15 cellular contexts compared by ENCODE assay signal in genomic region chr4:40238008-40238699, GRCh38. TPM values are rescaled to one million over a fixed set of nuclear protein-coding genes. Genes with fewer than 3 reads are reported as not detected.
DNase-seq lines count a peak whose midpoint lies in the region; ATAC-seq and TF ChIP-seq lines count a peak whose summit lies in the region.
"Had no signal": no experiment of that assay in that cellular context is flagged by ENCODE, and none has a peak within 500 bp of the region (broad histone marks: within the 10 kb centered on the region; RNA-seq: fewer than 3 reads in every experiment).

No MANE protein-coding gene starts in this region.

- no peak for TF ChIP-seq CTCF in 22Rv1 (IDR thresholded peaks at IDR 0.05)
- no peak for TF ChIP-seq CTCF in endodermal cell (conservative IDR thresholded peaks at IDR 0.05)

- H3K27me3 ChIP-seq in CD8-positive, alpha-beta memory T cell (ENCODE audit: insufficient read depth, low read length, poor library complexity, severe bottlenecking): no peaks in the 10 kb centered on the region
- H3K27me3 ChIP-seq in endodermal cell (ENCODE audit: control insufficient read depth, insufficient read depth, low read length, poor library complexity, severe bottlenecking): no peaks in the 10 kb centered on the region
- H3K27me3 ChIP-seq: ascending aorta, SJCRH30 had no signal

- CTCF ChIA-PET in CD8-positive, alpha-beta memory T cell (lab: Charles Lee): interaction anchor here (0.6 to 5.8 kb wide), 21 partner anchors 10 to 88 kb away, joined by 3 to 66 read pairs (median 6); partner anchors contain the start of gene RHOH

- POLR2A ChIA-PET in CD8-positive, alpha-beta memory T cell (lab: Charles Lee): interaction anchor here (0.6 to 2.4 kb wide), 19 partner anchors 8 to 79 kb away, joined by 3 to 14 read pairs (median 4); no protein-coding TSS in a partner anchor

- peaks cover 14 to 69% (median 17%) of the 10 kb centered on the region in 3 donors for H3K36me3 Mint-ChIP-seq in CD8-positive, alpha-beta memory T cell
- H3K36me3 Mint-ChIP-seq in endodermal cell (ENCODE audit: low read depth): peaks cover 4% of the 10 kb centered on the region

- H3K4me3 Mint-ChIP-seq in CD8-positive, alpha-beta memory T cell: peak overlapping the region; percentile 70 to 94 (median 81)
- H3K4me3 Mint-ChIP-seq in endodermal cell: no peak overlapping the region

- no peaks in the 10 kb centered on the region for H3K9me3 ChIP-seq in CD8-positive, alpha-beta memory T cell (ENCODE audit: low read length)
- no peaks in the 10 kb centered on the region for H3K9me3 ChIP-seq in endodermal cell (ENCODE audit: control insufficient read depth, low read length)
- H3K9me3 ChIP-seq: ascending aorta, SJCRH30 had no signal

- H3K27ac ChIP-seq in 22Rv1 (peak overlapping the region; percentile 94), endodermal cell (ENCODE audit: low read depth, low read length) (no peak overlapping the region)
- peak overlapping the region; percentile 91 for H3K27ac ChIP-seq in CD8-positive, alpha-beta memory T cell (ENCODE audit: low read depth, low read length)
- H3K27ac ChIP-seq: ascending aorta, C4-2B, SJCRH30 had no signal

- 94 to 97% methylated on average over 9 to 12 of the region's 12 CpGs for WGBS in endodermal cell (ENCODE audit: insufficient coverage in 1 of 2, insufficient read length in 1 of 2), 2 experiments

- peak overlapping the region; percentile 35 for H3K4me3 ChIP-seq in CD8-positive, alpha-beta memory T cell (ENCODE audit: low read length)
- no peak overlapping the region for H3K4me3 ChIP-seq in endodermal cell (ENCODE audit: low read length)
- H3K4me3 ChIP-seq: ascending aorta, SJCRH30 had no signal

- peaks cover 11% of the 10 kb centered on the region for H3K36me3 ChIP-seq in CD8-positive, alpha-beta memory T cell (ENCODE audit: insufficient read depth, low read length)
- no peaks in the 10 kb centered on the region for H3K36me3 ChIP-seq in endodermal cell (ENCODE audit: control insufficient read depth, insufficient read depth, low read length)
- H3K36me3 ChIP-seq: ascending aorta, SJCRH30 had no signal

- H3K9me3 Mint-ChIP-seq in CD8-positive, alpha-beta memory T cell: no peaks in the 10 kb centered on the region
- H3K9me3 Mint-ChIP-seq in endodermal cell: no peaks in the 10 kb centered on the region

- no peak for ATAC-seq in GM21528 (IDR thresholded peaks at IDR 0.05; ENCODE audit: low FRiP score, unreplicated experiment)
- ATAC-seq: HepG2 had no signal

- H3K4me1 Mint-ChIP-seq in CD8-positive, alpha-beta memory T cell: peaks cover 85 to 96% (median 96%) of the 10 kb centered on the region in 3 donors
- no peaks in the 10 kb centered on the region for H3K4me1 Mint-ChIP-seq in endodermal cell

- peak overlapping the region; percentile 94 to 100 (median 98) for H3K27ac Mint-ChIP-seq in CD8-positive, alpha-beta memory T cell
- H3K27ac Mint-ChIP-seq in endodermal cell: peak overlapping the region; percentile 11

- H3K9ac ChIP-seq in endodermal cell (ENCODE audit: extremely low read depth, low read length, poor library complexity, severe bottlenecking): no peak overlapping the region

- peaks cover 92% of the 10 kb centered on the region for H3K4me1 ChIP-seq in CD8-positive, alpha-beta memory T cell (ENCODE audit: insufficient read depth, low read length)
- H3K4me1 ChIP-seq in endodermal cell (ENCODE audit: control insufficient read depth, insufficient read depth, low read length): no peaks in the 10 kb centered on the region
- H3K4me1 ChIP-seq: ascending aorta, SJCRH30 had no signal

- DNase-seq in CD8-positive, alpha-beta memory T cell: peak in 1 of 5 donors; percentile 38
- DNase-seq in UCSD-AML1 (lab: John Stamatoyannopoulos, UW; ENCODE audit: unreplicated experiment): peak; percentile 28
- DNase-seq in endodermal cell: no peak
- no peak for DNase-seq in cerebellar nuclear complex (lab: John Stamatoyannopoulos, UW)
- no peak for DNase-seq in activated gamma-delta T cell (lab: John Stamatoyannopoulos, UW)
- DNase-seq in NCI-H2227 (lab: John Stamatoyannopoulos, UW; ENCODE audit: unreplicated experiment): no peak
- DNase-seq: NCI-H1436 treated with DMSO at 0.1 percent for 48 hours, NCI-H69, SJCRH30 had no signal

- H3K27me3 Mint-ChIP-seq in CD8-positive, alpha-beta memory T cell: no peaks in the 10 kb centered on the region
- H3K27me3 Mint-ChIP-seq in endodermal cell (ENCODE audit: insufficient read depth): no peaks in the 10 kb centered on the region

RNA-seq across cellular contexts. Expression of gene RHOH, which starts 41.3 kb away (rescaled TPM):
- total RNA-seq in CD8-positive, alpha-beta memory T cell: 100 to 1,000 TPM; 148 TPM
- 262 TPM for polyA plus RNA-seq in CD8-positive, alpha-beta memory T cell
- 1 to 10 TPM; 2.9 to 9.4 TPM for total RNA-seq in endodermal cell
- polyA plus RNA-seq in endodermal cell (2013, experiment 1 of 2): 0.36 TPM
- 0.54 TPM for polyA plus RNA-seq in endodermal cell (2013, experiment 2 of 2)
- total RNA-seq: ascending aorta, fibroblast of villous mesenchyme, HepG2, SJCRH30 had no signal

Comparison
In these comparisons a context has a peak if more than half of its experiments do, and no peak if none do; other contexts are left out.
1. RNA of gene RHOH, which starts 41.3 kb away (total RNA-seq): 148 TPM in CD8-positive, alpha-beta memory T cell; 2.9 to 9.4 TPM in endodermal cell; every median in the first group is over 10 times any median in the second.